ENCODE assay signal across 8 cellular contexts in genomic region chr12:100141998-100142850, GRCh38. TPM values are rescaled to one million over a fixed set of nuclear protein-coding genes. Genes with fewer than 3 reads are reported as not detected.
DNase-seq lines count a peak whose midpoint lies in the region; ATAC-seq, FAIRE-seq and TF ChIP-seq lines count a peak whose summit lies in the region.

No MANE protein-coding gene starts in this region.

- H3K9ac ChIP-seq in smooth muscle cell (ENCODE audit: low read depth), result peak overlapping the region; percentile 99

- peaks cover 30% of the 10 kb centered on the region for H4K20me1 ChIP-seq in smooth muscle cell (ENCODE audit: low read depth)

- H3K27ac Mint-ChIP-seq in IgD-negative memory B cell (peak overlapping the region; percentile 90 to 99 (median 98)), MCF 10A (ENCODE audit: low read depth, unreplicated experiment) (peak overlapping the region; percentile 94)

- POLR2A ChIA-PET in MCF 10A (lab: Yijun Ruan, JAX), result interaction anchor here (0.6 to 0.8 kb wide), 4 partner anchors 14 to 87 kb away, joined by 3 to 5 read pairs (median 3); partner anchors contain the start of gene ACTR6

- TF ChIP-seq CTCF in MCF 10A (IDR thresholded peaks at IDR 0.05; ENCODE audit: unreplicated experiment), result no peak
- TF ChIP-seq CTCF in smooth muscle cell (IDR thresholded peaks at IDR 0.05; ENCODE audit: borderline replicate concordance, insufficient read depth, poor library complexity, severe bottlenecking), result no peak

- peak; percentile 44 for ATAC-seq in GM21619 (IDR thresholded peaks at IDR 0.05; ENCODE audit: unreplicated experiment)

- H3K36me3 Mint-ChIP-seq in IgD-negative memory B cell (peaks cover 2% of the 10 kb centered on the region), MCF 10A (ENCODE audit: insufficient read depth, unreplicated experiment) (no peaks in the 10 kb centered on the region)

- intact Hi-C loops in MCF 10A (cut with micrococcal nuclease), result loop anchor here (1.0 to 5.0 kb wide), 4 partner anchors 57 to 330 kb away; partner anchors contain the start of gene ANKS1B

- under 1% methylated on average over 71 of the region's 86 CpGs for WGBS in smooth muscle cell (ENCODE audit: low lambda C conversion rate)

- peaks cover 40% of the 10 kb centered on the region for H3K79me2 ChIP-seq in smooth muscle cell (ENCODE audit: low read depth)

- H3K27me3 Mint-ChIP-seq in IgD-negative memory B cell (peaks cover 1% of the 10 kb centered on the region), MCF 10A (ENCODE audit: insufficient read depth, unreplicated experiment) (no peaks in the 10 kb centered on the region)

- no peaks in the 10 kb centered on the region for H3K27me3 ChIP-seq in smooth muscle cell (ENCODE audit: low read depth)

- H3K4me3 Mint-ChIP-seq in IgD-negative memory B cell (peak overlapping the region; percentile 95 to 99 (median 96)), MCF 10A (ENCODE audit: unreplicated experiment) (peak overlapping the region; percentile 89)

- BruUV-seq in MCF 10A (replicated peaks; lab: Mats Ljungman, UMichigan), result no TSS peak

- H3K9me3 ChIP-seq in smooth muscle cell (replicated peaks; ENCODE audit: low read depth), result no peaks in the 10 kb centered on the region

- peak overlapping the region; percentile 97 for H3K4me3 ChIP-seq in GM08714 (ENCODE audit: low read length)
- H3K4me3 ChIP-seq in smooth muscle cell, result peak overlapping the region; percentile 94

- H3F3A ChIP-seq in smooth muscle cell (ENCODE audit: low read depth), result peaks cover 12% of the 10 kb centered on the region

- DNase-seq in SW480 (ENCODE audit: low spot score) (peak; percentile 59), MCF 10A (ENCODE audit: unreplicated experiment) (no peak), iPS-NIHi7 (ENCODE audit: extremely low spot score) (peak; percentile 41), smooth muscle cell (lab: John Stamatoyannopoulos, UW; ENCODE audit: unreplicated experiment) (peak; percentile 60), GM19239 (ENCODE audit: insufficient read length, low spot score) (no peak)

- no peaks in the 10 kb centered on the region for H3K36me3 ChIP-seq in smooth muscle cell (ENCODE audit: low read depth)

- H2AFZ ChIP-seq in smooth muscle cell (ENCODE audit: low read depth), result peak overlapping the region; percentile 92

- CTCF ChIA-PET in MCF 10A (lab: Yijun Ruan, JAX), result interaction anchor here (0.6 to 0.7 kb wide), 3 partner anchors 160 to 363 kb away, joined by 3 to 5 read pairs (median 4); no protein-coding TSS in a partner anchor

- H3K9me3 Mint-ChIP-seq in IgD-negative memory B cell (no peaks in the 10 kb centered on the region), MCF 10A (ENCODE audit: unreplicated experiment) (no peaks in the 10 kb centered on the region)

- H3K4me2 ChIP-seq in smooth muscle cell, result peak overlapping the region; percentile 87

- peaks cover 7% of the 10 kb centered on the region for H3K4me1 ChIP-seq in smooth muscle cell (ENCODE audit: low read depth)

- peaks cover 37 to 43% (median 40%) of the 10 kb centered on the region in 3 donors for H3K4me1 Mint-ChIP-seq in IgD-negative memory B cell
- H3K4me1 Mint-ChIP-seq in MCF 10A (ENCODE audit: insufficient read depth, unreplicated experiment), result peaks cover 32% of the 10 kb centered on the region

- FAIRE-seq in GM19239 (lab: Jason Lieb, UNC), result no peak

- peak overlapping the region; percentile 99 for H3K27ac ChIP-seq in smooth muscle cell (ENCODE audit: low read depth)

RNA-seq across cellular contexts. Expression of gene BLTP3B, which starts 0.5 kb away (rescaled TPM):
- 20.5 TPM for polyA plus RNA-seq in IgD-negative memory B cell
- 17.7 and 20.1 TPM in 2 replicates for total RNA-seq in MCF 10A (2022)
- total RNA-seq in smooth muscle cell, result 27.3 and 34.0 TPM in 2 replicates
- 8.5 and 8.9 TPM in 2 replicates for polyA plus RNA-seq in smooth muscle cell

RNA-seq across cellular contexts. Expression of gene ACTR6, which starts 58.4 kb away (rescaled TPM):
- 29.8 TPM for polyA plus RNA-seq in IgD-negative memory B cell
- total RNA-seq in MCF 10A (2022), result 26.4 and 28.8 TPM in 2 replicates
- total RNA-seq in smooth muscle cell, result 27.3 and 57.3 TPM in 2 replicates
- polyA plus RNA-seq in smooth muscle cell, result 19.7 and 21.7 TPM in 2 replicates

Comparison
In these comparisons a context has a peak if more than half of its experiments do, and no peak if none do; other contexts are left out.
1. DNase-seq: peak in SW480 (single experiment), iPS-NIHi7 (single experiment) and smooth muscle cell (single experiment); none in MCF 10A (single experiment) and GM19239 (single experiment).